8 cellular contexts compared by ENCODE assay signal in genomic region chr19:40443131-40443929, GRCh38. TPM values are rescaled to one million over a fixed set of nuclear protein-coding genes. Genes with fewer than 3 reads are reported as not detected.
DNase-seq lines count a peak whose midpoint lies in the region; ATAC-seq, FAIRE-seq and TF ChIP-seq lines count a peak whose summit lies in the region.

No MANE protein-coding gene starts in this region.

- H3K27me3 ChIP-seq in right atrium auricular region (no peaks in the 10 kb centered on the region), psoas muscle (ENCODE audit: insufficient read depth in 3 of 3, low read length in 2 of 3) (no peaks in the 10 kb centered on the region)

- H3K4me3 Mint-ChIP-seq in T-helper 17 cell: peak overlapping the region; percentile 100

- DNase-seq in GM13977 (ENCODE audit: low spot score) (peak; percentile 99), NCI-H1694 treated with DMSO at 0.1 percent for 48 hours (lab: John Stamatoyannopoulos, UW) (peak; percentile 99), T-helper 17 cell (peak; percentile 96 to 99 (median 98)), right atrium auricular region (ENCODE audit: low spot score) (peak; percentile 100), psoas muscle (peak; percentile 100), urothelium cell line (ENCODE audit: low spot score) (peak; percentile 98)

- TF ChIP-seq CTCF in GM13977 (IDR thresholded peaks at IDR 0.05; ENCODE audit: extremely low read depth, insufficient read depth, missing control alignments) (no peak), right atrium auricular region (IDR thresholded peaks at IDR 0.05) (no peak), psoas muscle (IDR thresholded peaks at IDR 0.05) (no peak)

- H3K27ac Mint-ChIP-seq in T-helper 17 cell: peak overlapping the region; percentile 92

- peaks cover 5% of the 10 kb centered on the region for H3K36me3 Mint-ChIP-seq in T-helper 17 cell (ENCODE audit: low read depth)

- H3K4me1 Mint-ChIP-seq in T-helper 17 cell: peaks cover 20% of the 10 kb centered on the region

- no peaks in the 10 kb centered on the region for H3K9me3 ChIP-seq in T-helper 17 cell (ENCODE audit: control insufficient read depth, low read length, poor library complexity, severe bottlenecking)
- H3K9me3 ChIP-seq in right atrium auricular region: no peaks in the 10 kb centered on the region
- no peaks in the 10 kb centered on the region for H3K9me3 ChIP-seq in psoas muscle

- H3K4me1 ChIP-seq in right atrium auricular region (peaks cover 0 to 37% of the 10 kb centered on the region in 2 donors), psoas muscle (peaks cover 23% of the 10 kb centered on the region)

- H3K36me3 ChIP-seq in right atrium auricular region (peaks cover 32% of the 10 kb centered on the region), psoas muscle (ENCODE audit: insufficient read depth in 1 of 2, low read depth in 1 of 2) (peaks cover 8 to 40% of the 10 kb centered on the region in 2 donors)

- ATAC-seq in HG02885 (IDR thresholded peaks at IDR 0.05; ENCODE audit: poor library complexity, unreplicated experiment) (peak; percentile 70), T-helper 17 cell (peak; percentile 82), psoas muscle (peak; percentile 88 to 90 (median 88))

- peak overlapping the region; percentile 99 for H3K27ac ChIP-seq in angular gyrus (ENCODE audit: low read depth, low read length)
- peak overlapping the region; percentile 98 for H3K27ac ChIP-seq in right atrium auricular region
- peak overlapping the region; percentile 100 for H3K27ac ChIP-seq in psoas muscle

- WGBS in psoas muscle, 3 donors: 0 to 1% (median 0%) methylated on average over 46 to 50 of the region's 50 CpGs

- in situ Hi-C loops in GM13977 (cut with MboI; ENCODE audit: low pct_unique_long_range_greater_than_20kb, low sequenced_read_pairs, unreplicated experiment): no loop called here

- FAIRE-seq in urothelium cell line (lab: Jason Lieb, UNC): no peak

- intact Hi-C loops in psoas muscle (cut with DNase I): loop anchor here (1.0 to 5.0 kb wide), 3 partner anchors 19 to 96 kb away; partner anchors contain the start of genes C19orf47 (in 1 of the 2) and PLD3 (in 1 of the 2)

- H3K4me3 ChIP-seq in right atrium auricular region (peak overlapping the region; percentile 94 to 96), psoas muscle (peak overlapping the region; percentile 98)

- no peaks in the 10 kb centered on the region for H3K27me3 Mint-ChIP-seq in T-helper 17 cell

RNA-seq across cellular contexts. Expression of gene SERTAD3, which starts 0.8 kb away (rescaled TPM):
- total RNA-seq in T-helper 17 cell (10 to 100 TPM; 23.5 to 24.6 TPM), right atrium auricular region (10 to 100 TPM; 19.2 to 25.4 TPM), psoas muscle (10 to 100 TPM; 16.0 to 29.0 (median 26.0) TPM)
- 10 to 100 TPM; 12.7 to 30.0 (median 13.8) TPM for polyA plus RNA-seq in psoas muscle

RNA-seq across cellular contexts. Expression of gene SERTAD1, which starts 17.5 kb away (rescaled TPM):
- 10 to 100 TPM; 18.1 to 19.4 TPM for total RNA-seq in T-helper 17 cell
- 10 to 100 TPM; 12.7 to 27.2 TPM for total RNA-seq in right atrium auricular region
- total RNA-seq in psoas muscle: 10 to 100 TPM; 10.5 to 24.0 (median 20.2) TPM
- 10 to 100 TPM; 10.7 to 88.7 (median 17.3) TPM for polyA plus RNA-seq in psoas muscle

RNA-seq across cellular contexts. Expression of gene BLVRB, which starts 22.2 kb away (rescaled TPM):
- 1 to 10 TPM; 7.4 to 9.9 TPM for total RNA-seq in T-helper 17 cell
- 100 to 1,000 TPM; 123 to 199 TPM for total RNA-seq in right atrium auricular region
- total RNA-seq in psoas muscle: 100 to 1,000 TPM in 2 of 4 donors, 10 to 100 TPM in 2; 74.1 to 189 (median 114) TPM
- 100 to 1,000 TPM; 167 to 204 (median 172) TPM for polyA plus RNA-seq in psoas muscle

RNA-seq across cellular contexts. Expression of gene SPTBN4, which starts 23.5 kb away (rescaled TPM):
- under 1 TPM; 0.21 to 0.25 TPM for total RNA-seq in T-helper 17 cell
- total RNA-seq in right atrium auricular region: 1 to 10 TPM; 5.2 to 5.5 TPM
- total RNA-seq in psoas muscle: 1 to 10 TPM; 1.8 to 4.7 (median 2.8) TPM
- 1 to 10 TPM in 2 of 3 donors, under 1 TPM in 1; 0.66 to 2.9 (median 2.8) TPM for polyA plus RNA-seq in psoas muscle

RNA-seq across cellular contexts. Expression of gene PRX, which starts 30.2 kb away (rescaled TPM):
- total RNA-seq in T-helper 17 cell: 1 to 10 TPM; 1.5 to 1.7 TPM
- 1 to 10 TPM; 4.8 to 5.1 TPM for total RNA-seq in right atrium auricular region
- total RNA-seq in psoas muscle: 1 to 10 TPM; 1.4 to 3.3 (median 2.8) TPM
- polyA plus RNA-seq in psoas muscle: 1 to 10 TPM; 1.9 to 2.1 (median 2.1) TPM

Comparison
In these comparisons a context has a peak if more than half of its experiments do, and no peak if none do; other contexts are left out.
1. Peak in every context shown above with its lines: DNase-seq, ATAC-seq, H3K4me3 ChIP-seq and H3K27ac ChIP-seq.
2. RNA of gene BLVRB, which starts 22.2 kb away (total RNA-seq): 123 to 199 TPM in right atrium auricular region and 74.1 to 189 TPM in psoas muscle; 7.4 to 9.9 TPM in T-helper 17 cell; every median in the first group is over 4 times any median in the second.